17 cellular contexts compared by ENCODE assay signal in the genomic region with DNA sequence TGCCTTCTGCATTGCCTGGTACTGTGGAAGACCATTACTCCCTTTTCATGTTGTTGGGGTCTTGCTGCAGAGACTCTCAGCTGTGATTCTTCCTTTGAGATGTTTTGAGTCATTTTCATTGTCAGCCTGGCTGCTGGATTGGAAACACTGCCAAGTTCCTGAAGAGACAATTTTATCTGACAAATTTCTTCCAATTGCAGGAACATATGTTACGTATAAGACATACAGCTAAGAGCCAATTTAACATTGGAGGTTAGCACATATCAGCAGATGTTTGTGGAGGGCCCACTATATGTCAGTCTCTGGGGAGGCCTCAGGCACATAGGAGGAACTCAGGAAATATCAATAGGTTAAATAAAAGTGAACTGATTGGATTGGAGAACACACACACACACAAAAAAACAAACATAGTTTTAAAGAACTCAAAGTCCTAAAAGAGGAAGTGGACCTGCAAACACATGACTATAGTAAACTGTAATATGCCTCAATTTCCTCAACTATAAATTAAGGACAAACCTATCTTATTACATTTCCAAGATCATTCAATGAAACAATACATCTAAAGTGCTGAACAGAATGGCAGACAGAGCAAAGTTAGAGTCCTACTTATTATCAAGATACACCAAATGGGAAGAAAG.
"Had no signal": no experiment of that assay in that cellular context is flagged by ENCODE, and none has a peak within 500 bp of the region (broad histone marks: within the 10 kb centered on the region; RNA-seq: fewer than 3 reads in every experiment).

No MANE protein-coding gene starts in this region.

- H3K27me3 ChIP-seq: brain microvascular endothelial cell, gastrocnemius medialis, left lung, thyroid gland had no signal

- H3K4me1 ChIP-seq: gastrocnemius medialis, left lung, thyroid gland had no signal

- H3K4me3 ChIP-seq: gastrocnemius medialis, left lung, thyroid gland had no signal

- H3K9me3 ChIP-seq: gastrocnemius medialis, left lung, thyroid gland had no signal

- H3K36me3 ChIP-seq: brain microvascular endothelial cell, gastrocnemius medialis, left lung, thyroid gland had no signal

- DNase-seq: activated CD4-positive, alpha-beta T cell treated with anti-CD3 and anti-CD28 coated beads, Interleukin-2, amount 10 ng/mL, durations not matched to agents 24 days and 14 days; activated CD8-positive, alpha-beta T cell treated with anti-CD3 and anti-CD28 coated beads, Interleukin-2, amount 10 ng/mL, durations not matched to agents 7 days and 5 days; activated naive CD4-positive, alpha-beta T cell treated with anti-CD3 and anti-CD28 coated beads, Interleukin-2, amount 10 ng/mL, durations not matched to agents 7 days and 5 days; activated naive CD8-positive, alpha-beta T cell treated with anti-CD3 and anti-CD28 coated beads, Interleukin-2, amount 50 U/mL, for 24 hours; activated T-cell treated with anti-CD3 and anti-CD28 coated beads, Interleukin-2, amount 50 U/mL, for 24 hours; aorta; brain microvascular endothelial cell; cerebellar nuclear complex; effector memory CD8-positive, alpha-beta T cell; gastrocnemius medialis; kidney; left lung; mammary epithelial cell; midbrain; stimulated activated naive B cell treated with anti-CD40 and anti-IgM and Interleukin-4, amounts not matched to agents 10 μg/mL and 1 μg/mL and 100 μg/mL, for 72 hours; T1000; thyroid gland had no signal

- H3K27ac ChIP-seq: brain microvascular endothelial cell, gastrocnemius medialis, left lung, thyroid gland had no signal

- ATAC-seq: activated CD8-positive, alpha-beta T cell treated with anti-CD3 and anti-CD28 coated beads, Interleukin-2, amount 10 ng/mL, durations not matched to agents 7 days and 5 days; activated naive CD8-positive, alpha-beta T cell treated with anti-CD3 and anti-CD28 coated beads, Interleukin-2, amount 50 U/mL, for 24 hours; effector memory CD8-positive, alpha-beta T cell; gastrocnemius medialis; left lung; stimulated activated naive B cell treated with anti-CD40 and anti-IgM and Interleukin-4, amounts not matched to agents 10 μg/mL and 1 μg/mL and 100 μg/mL, for 72 hours had no signal
